Comparison of ENCODE assay signal across 8 cellular contexts in genomic region chr12:98514984-98515367, GRCh38. TPM values are rescaled to one million over a fixed set of nuclear protein-coding genes. Genes with fewer than 3 reads are reported as not detected.
A peak's percentile ranks its signal among the peaks of the same experiment; 100 is the strongest.
DNase-seq lines count a peak whose midpoint lies in the region; ATAC-seq and TF ChIP-seq lines count a peak whose summit lies in the region.

No MANE protein-coding gene starts in this region.

- H3K27ac ChIP-seq in effector memory CD4-positive, alpha-beta T cell (ENCODE audit: insufficient read depth, low read length, poor library complexity, severe bottlenecking): peak overlapping the region; percentile 94

- H3K4me1 Mint-ChIP-seq in naive thymus-derived CD8-positive, alpha-beta T cell: peaks cover 16 to 53% (median 42%) of the 10 kb centered on the region in 4 donors

- POLR2A ChIA-PET in naive thymus-derived CD8-positive, alpha-beta T cell (lab: Charles Lee): interaction anchor here (0.7 to 6.1 kb wide), 5 partner anchors 11 to 129 kb away, joined by 6 to 147 read pairs (median 22); partner anchors contain the start of genes APAF1, IKBIP and SLC25A3

- H3K36me3 ChIP-seq in BE2C: peaks cover 19% of the 10 kb centered on the region
- no peaks in the 10 kb centered on the region for H3K36me3 ChIP-seq in effector memory CD4-positive, alpha-beta T cell (ENCODE audit: control insufficient read depth, insufficient read depth, low read length)

- peak overlapping the region; percentile 98 for H3K4me3 ChIP-seq in BE2C (ENCODE audit: low read depth, low read length)
- peak overlapping the region; percentile 98 for H3K4me3 ChIP-seq in effector memory CD4-positive, alpha-beta T cell (ENCODE audit: insufficient read depth, low read depth, low read length, poor library complexity, severe bottlenecking)

- no peaks in the 10 kb centered on the region for H3K27me3 Mint-ChIP-seq in naive thymus-derived CD8-positive, alpha-beta T cell

- H3K36me3 Mint-ChIP-seq in naive thymus-derived CD8-positive, alpha-beta T cell: peaks cover 0 to 10% (median 2%) of the 10 kb centered on the region in 3 donors

- H3K4me3 Mint-ChIP-seq in naive thymus-derived CD8-positive, alpha-beta T cell: peak overlapping the region; percentile 90 to 99 (median 98)

- no peak for TF ChIP-seq CTCF in BE2C (IDR thresholded peaks at IDR 0.05; ENCODE audit: low read depth, low read length)

- ATAC-seq in naive thymus-derived CD8-positive, alpha-beta T cell: peak; percentile 1

- H3K27ac Mint-ChIP-seq in naive thymus-derived CD8-positive, alpha-beta T cell: peak overlapping the region; percentile 94 to 99 (median 98)

- H3K9me3 Mint-ChIP-seq in naive thymus-derived CD8-positive, alpha-beta T cell: no peaks in the 10 kb centered on the region

- DNase-seq in BE2C (no peak), NCI-H69 (lab: John Stamatoyannopoulos, UW) (peak; percentile 92), AG08395 (ENCODE audit: low spot score) (no peak), CD1c-positive myeloid dendritic cell (ENCODE audit: extremely low spot score) (no peak), NCI-H2029 treated with DMSO at 0.1 percent for 48 hours (lab: John Stamatoyannopoulos, UW) (no peak), NCI-H2196 (lab: John Stamatoyannopoulos, UW; ENCODE audit: unreplicated experiment) (no peak)
- DNase-seq in effector memory CD4-positive, alpha-beta T cell: no peak
- DNase-seq in naive thymus-derived CD8-positive, alpha-beta T cell: no peak

- no peaks in the 10 kb centered on the region; the same call in 1 of the 2 replicates for H3K4me1 ChIP-seq in BE2C
- peaks cover 18% of the 10 kb centered on the region for H3K4me1 ChIP-seq in effector memory CD4-positive, alpha-beta T cell (ENCODE audit: control insufficient read depth, insufficient read depth, low read length, poor library complexity, severe bottlenecking)

- H3K27me3 ChIP-seq in BE2C: no peaks in the 10 kb centered on the region
- no peaks in the 10 kb centered on the region for H3K27me3 ChIP-seq in effector memory CD4-positive, alpha-beta T cell (replicated peaks; ENCODE audit: control insufficient read depth, insufficient read depth, low read length, poor library complexity, severe bottlenecking)

- no peaks in the 10 kb centered on the region for H3K9me3 ChIP-seq in BE2C
- no peaks in the 10 kb centered on the region for H3K9me3 ChIP-seq in effector memory CD4-positive, alpha-beta T cell (ENCODE audit: control insufficient read depth, low read length)

RNA-seq across cellular contexts. Expression of gene TMPO, which starts 0.4 kb away (rescaled TPM):
- 42.7 TPM for polyA plus RNA-seq in BE2C (2012; ENCODE audit: insufficient read depth, insufficient read length, low read depth)
- total RNA-seq in naive thymus-derived CD8-positive, alpha-beta T cell: 100 to 1,000 TPM; 168 to 174 TPM
- 10 to 100 TPM; 49.3 to 61.1 (median 58.6) TPM for polyA plus RNA-seq in naive thymus-derived CD8-positive, alpha-beta T cell
